Comparison of ENCODE assay signal across 7 cellular contexts in genomic region chr10:61181832-61182231, GRCh38.
"Had no signal": no experiment of that assay in that cellular context is flagged by ENCODE, and none has a peak within 500 bp of the region (broad histone marks: within the 10 kb centered on the region; RNA-seq: fewer than 3 reads in every experiment).

No MANE protein-coding gene starts in this region.

- H3K4me3 Mint-ChIP-seq: IgD-negative memory B cell had no signal

- H3K9me3 Mint-ChIP-seq: IgD-negative memory B cell had no signal

- H3K4me1 Mint-ChIP-seq: IgD-negative memory B cell had no signal

- ATAC-seq: HepG2 had no signal

- H3K36me3 Mint-ChIP-seq: IgD-negative memory B cell had no signal

- H3K27ac ChIP-seq: HL-60 had no signal

- DNase-seq: IMR-90, KBM-7, KG1 had no signal

- FAIRE-seq: HepG2, HTR-8/SVneo had no signal

- H3K27ac Mint-ChIP-seq: IgD-negative memory B cell had no signal
